Comparison of ENCODE assay signal across 12 cellular contexts in genomic region chr15:42065008-42065407, GRCh38. TPM values are rescaled to one million over a fixed set of nuclear protein-coding genes. Genes with fewer than 3 reads are reported as not detected.
DNase-seq lines count a peak whose midpoint lies in the region; ATAC-seq, FAIRE-seq and TF ChIP-seq lines count a peak whose summit lies in the region.
"Had no signal": no experiment of that assay in that cellular context is flagged by ENCODE, and none has a peak within 500 bp of the region (broad histone marks: within the 10 kb centered on the region; RNA-seq: fewer than 3 reads in every experiment).

No MANE protein-coding gene starts in this region.

- no peak for ATAC-seq in activated CD4-positive, CD25-positive, alpha-beta regulatory T cell treated with anti-CD3 and anti-CD28 coated beads, Interleukin-2, amount 50 U/mL, for 24 hours
- ATAC-seq in GM21619 (IDR thresholded peaks at IDR 0.05; ENCODE audit: unreplicated experiment) (no peak), HG02642 (IDR thresholded peaks at IDR 0.05; ENCODE audit: poor library complexity, unreplicated experiment) (no peak)
- ATAC-seq: activated CD4-positive, alpha-beta T cell treated with anti-CD3 and anti-CD28 coated beads for 36 hours; naive thymus-derived CD4-positive, alpha-beta T cell; Panc1 had no signal

- no peak for DNase-seq in GM12891 (ENCODE audit: insufficient read length, low spot score)
- peak; percentile 65 for DNase-seq in NCI-H146 (lab: John Stamatoyannopoulos, UW)
- peak; percentile 41 for DNase-seq in dermis blood vessel endothelial cell
- peak; percentile 19 for DNase-seq in neural crest cell (ENCODE audit: low read depth, low spot score)
- DNase-seq: activated CD4-positive, alpha-beta T cell treated with anti-CD3 and anti-CD28 coated beads for 36 hours; activated naive CD8-positive, alpha-beta T cell treated with anti-CD3 and anti-CD28 coated beads for 36 hours; GOT3 had no signal

- H3K4me3 Mint-ChIP-seq in neural crest cell: no peak overlapping the region
- H3K4me3 Mint-ChIP-seq: activated CD4-positive, alpha-beta T cell treated with anti-CD3 and anti-CD28 coated beads for 36 hours; activated naive CD8-positive, alpha-beta T cell treated with anti-CD3 and anti-CD28 coated beads for 36 hours; naive thymus-derived CD4-positive, alpha-beta T cell had no signal

- no peaks in the 10 kb centered on the region for H3K27me3 Mint-ChIP-seq in neural crest cell (ENCODE audit: low read depth)

- no peak overlapping the region for H3K27ac Mint-ChIP-seq in neural crest cell (ENCODE audit: unreplicated experiment)
- H3K27ac Mint-ChIP-seq: activated CD4-positive, alpha-beta T cell treated with anti-CD3 and anti-CD28 coated beads for 36 hours; activated naive CD8-positive, alpha-beta T cell treated with anti-CD3 and anti-CD28 coated beads for 36 hours had no signal

- FAIRE-seq in GM12891 (lab: Jason Lieb, UNC): peak; percentile 43

- H3K4me1 Mint-ChIP-seq in neural crest cell: peaks cover 27% of the 10 kb centered on the region
- H3K4me1 Mint-ChIP-seq: activated CD4-positive, alpha-beta T cell treated with anti-CD3 and anti-CD28 coated beads for 36 hours; activated naive CD8-positive, alpha-beta T cell treated with anti-CD3 and anti-CD28 coated beads for 36 hours had no signal

- H3K9me3 Mint-ChIP-seq in neural crest cell: no peaks in the 10 kb centered on the region

- H3K36me3 Mint-ChIP-seq in neural crest cell (ENCODE audit: low read depth): no peaks in the 10 kb centered on the region
- H3K36me3 Mint-ChIP-seq: activated naive CD8-positive, alpha-beta T cell treated with anti-CD3 and anti-CD28 coated beads for 36 hours had no signal

- no peak for TF ChIP-seq CTCF in neural crest cell (conservative IDR thresholded peaks at IDR 0.05)

- TF ChIP-seq POLR2A in GM12891 (IDR thresholded peaks at IDR 0.05; ENCODE audit: low read depth, low read length): no peak

TF ChIP-seq in GM12891, 5 proteins besides CTCF, POLR2A, EP300 and RAD21:
- TF ChIP-seq POU2F2 (IDR thresholded peaks at IDR 0.05; ENCODE audit: low read depth, low read length): no peak
- no peak for TF ChIP-seq PAX5 (IDR thresholded peaks at IDR 0.05; ENCODE audit: insufficient read depth, low read length, severe bottlenecking)
- no peak for TF ChIP-seq SPI1 (IDR thresholded peaks at IDR 0.05; ENCODE audit: low read depth, low read length)
- TF ChIP-seq POLR2AphosphoS5 (IDR thresholded peaks at IDR 0.05; ENCODE audit: low read depth, low read length): no peak
- no peak for TF ChIP-seq TAF1 (IDR thresholded peaks at IDR 0.05; ENCODE audit: low read depth, low read length)

RNA-seq across cellular contexts. Expression of gene PLA2G4D, which starts 29.4 kb away (rescaled TPM):
- not detected for polyA plus RNA-seq in GM12891 (2012; ENCODE audit: low read depth, missing spikeins)
- total RNA-seq in dermis blood vessel endothelial cell: 0.17 TPM in 1 of 2 replicates, not detected in the other
- not detected in 2 replicates for total RNA-seq in neural crest cell
- total RNA-seq: activated CD4-positive, alpha-beta T cell treated with anti-CD3 and anti-CD28 coated beads for 36 hours; activated naive CD8-positive, alpha-beta T cell treated with anti-CD3 and anti-CD28 coated beads for 36 hours; naive thymus-derived CD4-positive, alpha-beta T cell had no signal
- polyA plus RNA-seq: naive thymus-derived CD4-positive, alpha-beta T cell had no signal

RNA-seq across cellular contexts. Expression of gene PLA2G4E, which starts 44.2 kb away (rescaled TPM):
- 0.04 TPM for polyA plus RNA-seq in GM12891 (2012; ENCODE audit: low read depth, missing spikeins)
- total RNA-seq in dermis blood vessel endothelial cell: not detected in 2 replicates
- not detected in 2 replicates for total RNA-seq in neural crest cell
- total RNA-seq: activated CD4-positive, alpha-beta T cell treated with anti-CD3 and anti-CD28 coated beads for 36 hours; activated naive CD8-positive, alpha-beta T cell treated with anti-CD3 and anti-CD28 coated beads for 36 hours; naive thymus-derived CD4-positive, alpha-beta T cell had no signal
- polyA plus RNA-seq: naive thymus-derived CD4-positive, alpha-beta T cell had no signal
